Comparison of ENCODE assay signal across 16 cellular contexts in genomic region chr3:12343091-12343494, GRCh38. TPM values are rescaled to one million over a fixed set of nuclear protein-coding genes. Genes with fewer than 3 reads are reported as not detected.
DNase-seq lines count a peak whose midpoint lies in the region; ATAC-seq and TF ChIP-seq lines count a peak whose summit lies in the region.
"Had no signal": no experiment of that assay in that cellular context is flagged by ENCODE, and none has a peak within 500 bp of the region (broad histone marks: within the 10 kb centered on the region; RNA-seq: fewer than 3 reads in every experiment).

No MANE protein-coding gene starts in this region.

- peaks cover 14% of the 10 kb centered on the region for H3K27me3 Mint-ChIP-seq in activated naive CD4-positive, alpha-beta T cell treated with anti-CD3 and anti-CD28 coated beads, Interleukin-2, amount 10 ng/mL, durations not matched to agents 7 days and 5 days

- TF ChIP-seq CTCF in Panc1 (IDR thresholded peaks at IDR 0.05) = no peak

- no peak overlapping the region for H3K4me3 ChIP-seq in Panc1 (ENCODE audit: low read depth in 2 of 2, low read length in 2 of 2)
- H3K4me3 ChIP-seq: Peyer's patch had no signal

- ATAC-seq in Panc1 = peak; percentile 64
- ATAC-seq in GM19455 (IDR thresholded peaks at IDR 0.05; ENCODE audit: unreplicated experiment) = no peak

- no peak overlapping the region for H3K4me3 Mint-ChIP-seq in activated naive CD4-positive, alpha-beta T cell treated with anti-CD3 and anti-CD28 coated beads, Interleukin-2, amount 10 ng/mL, durations not matched to agents 7 days and 5 days
- H3K4me3 Mint-ChIP-seq: CD4-positive, CD25-positive, alpha-beta regulatory T cell had no signal

- POLR2A ChIA-PET in Panc1 (lab: Charles Lee) = no interaction called here

- no peaks in the 10 kb centered on the region for H3K9me3 ChIP-seq in Panc1 (ENCODE audit: control insufficient read depth, insufficient read depth, low read depth, low read length)
- H3K9me3 ChIP-seq: Peyer's patch had no signal

- no peaks in the 10 kb centered on the region for H3K9me3 Mint-ChIP-seq in activated naive CD4-positive, alpha-beta T cell treated with anti-CD3 and anti-CD28 coated beads, Interleukin-2, amount 10 ng/mL, durations not matched to agents 7 days and 5 days
- H3K9me3 Mint-ChIP-seq: CD4-positive, CD25-positive, alpha-beta regulatory T cell had no signal

- H3K36me3 Mint-ChIP-seq in activated naive CD4-positive, alpha-beta T cell treated with anti-CD3 and anti-CD28 coated beads, Interleukin-2, amount 10 ng/mL, durations not matched to agents 7 days and 5 days = no peaks in the 10 kb centered on the region
- H3K36me3 Mint-ChIP-seq: CD4-positive, CD25-positive, alpha-beta regulatory T cell had no signal

- CTCF ChIA-PET in Panc1 (lab: Charles Lee) = interaction anchor here (1.2 kb wide), 1 partner anchor 137 kb away, joined by 3 read pairs; no protein-coding TSS in a partner anchor
- CTCF ChIA-PET in activated naive CD4-positive, alpha-beta T cell treated with anti-CD3 and anti-CD28 coated beads, Interleukin-2, amount 10 ng/mL, durations not matched to agents 7 days and 5 days (lab: Charles Lee) = no interaction called here

- H3K27ac ChIP-seq in Panc1 (ENCODE audit: low read length) = peak overlapping the region; percentile 15
- H3K27ac ChIP-seq: Peyer's patch had no signal

- BruUV-seq in Panc1 (replicated peaks; lab: Mats Ljungman, UMichigan) = no TSS peak

- intact Hi-C loops in Panc1 (cut with micrococcal nuclease; ENCODE audit: unreplicated experiment) = no loop called here

- no peak for TF ChIP-seq POLR2A in erythroblast (IDR thresholded peaks at IDR 0.05; ENCODE audit: low read length)

- no peaks in the 10 kb centered on the region for H3K36me3 ChIP-seq in Panc1 (ENCODE audit: control insufficient read depth, insufficient read depth, low read length)
- H3K36me3 ChIP-seq: Peyer's patch had no signal

- H3K4me1 ChIP-seq in Panc1 (ENCODE audit: control insufficient read depth, insufficient read depth, low read length) = peaks cover 36% of the 10 kb centered on the region
- H3K4me1 ChIP-seq: Peyer's patch had no signal

- in situ Hi-C loops in Panc1 (cut with HindIII; ENCODE audit: low pct_unique_long_range_greater_than_20kb, low sequenced_read_pairs) = no loop called here

- DNase-seq in Daoy (ENCODE audit: low read depth) (peak; percentile 13), Panc1 (ENCODE audit: low read depth, low spot score) (no peak), cerebellum (ENCODE audit: low spot score) (peak; percentile 9), kidney tubule cell (ENCODE audit: low spot score) (peak; percentile 38), erythroblast (lab: John Stamatoyannopoulos, UW) (no peak), cortex of kidney (lab: John Stamatoyannopoulos, UW) (no peak)
- DNase-seq in activated naive CD4-positive, alpha-beta T cell treated with anti-CD3 and anti-CD28 coated beads, Interleukin-2, amount 10 ng/mL, durations not matched to agents 7 days and 5 days = no peak
- DNase-seq: CD4-positive, CD25-positive, alpha-beta regulatory T cell; DMS79; MV-4-11; NCI-H146; NCI-H2107; Peyer's patch; SHP77 had no signal

- no peaks in the 10 kb centered on the region for H3K4me1 Mint-ChIP-seq in activated naive CD4-positive, alpha-beta T cell treated with anti-CD3 and anti-CD28 coated beads, Interleukin-2, amount 10 ng/mL, durations not matched to agents 7 days and 5 days

- no peaks in the 10 kb centered on the region for H3K27me3 ChIP-seq in Panc1 (ENCODE audit: control insufficient read depth, insufficient read depth, low read length)
- H3K27me3 ChIP-seq: Peyer's patch had no signal

- no peak overlapping the region for H3K27ac Mint-ChIP-seq in activated naive CD4-positive, alpha-beta T cell treated with anti-CD3 and anti-CD28 coated beads, Interleukin-2, amount 10 ng/mL, durations not matched to agents 7 days and 5 days
- H3K27ac Mint-ChIP-seq: CD4-positive, CD25-positive, alpha-beta regulatory T cell had no signal

RNA-seq across cellular contexts. Expression of gene PPARG, which starts 54.2 kb away (rescaled TPM):
- total RNA-seq in Daoy (2014; rRNA removed; shearing (Covaris generic)) = 67.2 and 76.2 TPM in 2 replicates
- 88.1 TPM for total RNA-seq in Panc1 (2021; ENCODE audit: unreplicated experiment)
- polyA plus RNA-seq in Panc1 (2012; ENCODE audit: insufficient read length) = 66.6 TPM
- 2.7 TPM for total RNA-seq in cerebellum
- total RNA-seq: H1 had no signal

Comparison
In these comparisons a context has a peak if more than half of its experiments do, and no peak if none do; other contexts are left out.
1. DNase-seq: peak in Daoy (single experiment), cerebellum (single experiment) and kidney tubule cell (single experiment); none in Panc1 (single experiment), activated naive CD4-positive, alpha-beta T cell treated with anti-CD3 and anti-CD28 coated beads, Interleukin-2, amount 10 ng/mL, durations not matched to agents 7 days and 5 days (single experiment), erythroblast (0 of 2) and cortex of kidney (single experiment).
2. RNA of gene PPARG, which starts 54.2 kb away (total RNA-seq): 88.1 TPM in Panc1 (single experiment) and 67.2 to 76.2 TPM in Daoy; 2.7 TPM in cerebellum (single experiment); every median in the first group is over 10 times any median in the second.